In the genomic region with DNA sequence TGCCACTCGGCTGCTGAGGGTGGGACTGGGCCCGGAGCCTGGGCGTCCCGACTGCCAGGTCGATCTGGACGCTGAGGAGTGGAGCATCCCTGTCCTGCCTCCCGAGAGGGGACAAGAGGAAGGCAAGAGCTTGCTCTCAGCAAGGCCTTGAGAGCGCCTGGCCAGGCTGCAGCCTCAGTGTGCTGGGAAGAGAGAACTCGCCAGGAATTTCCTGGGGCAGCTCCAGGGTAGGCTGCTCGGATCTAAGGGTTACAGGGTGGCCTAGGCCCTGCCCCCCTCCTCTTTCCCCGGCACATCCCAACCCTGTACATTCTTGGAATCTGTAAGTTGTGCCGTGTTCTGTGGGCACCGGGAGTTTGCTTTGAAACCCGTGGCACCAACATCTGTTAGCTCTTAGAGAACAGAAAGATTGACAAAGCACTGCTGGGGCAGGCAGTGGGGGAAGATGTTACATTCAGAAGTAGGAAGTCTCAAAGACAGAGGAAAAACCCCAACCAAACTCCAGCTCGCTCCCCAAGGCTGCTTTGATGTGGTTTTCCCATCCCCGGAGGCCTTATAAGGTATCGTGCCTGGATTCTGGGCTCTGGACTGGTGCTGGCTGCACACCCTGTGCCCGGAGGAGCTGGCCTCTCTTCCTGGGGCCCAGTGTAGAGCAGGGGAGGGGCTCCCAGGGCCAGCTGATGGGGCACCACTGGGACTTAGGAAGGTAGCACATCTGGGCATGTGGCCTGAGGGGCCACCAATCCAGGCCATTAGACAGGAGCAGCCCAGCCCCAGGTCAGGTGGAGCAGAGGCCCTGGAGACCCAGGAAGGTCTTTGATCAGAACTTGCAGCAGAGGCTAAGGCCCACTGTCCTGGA, we compare ENCODE assay signal across 10 cellular contexts. TPM values are rescaled to one million over a fixed set of nuclear protein-coding genes. Genes with fewer than 3 reads are reported as not detected.
DNase-seq lines count a peak whose midpoint lies in the region; ATAC-seq and TF ChIP-seq lines count a peak whose summit lies in the region.
"Had no signal": no experiment of that assay in that cellular context is flagged by ENCODE, and none has a peak within 500 bp of the region (broad histone marks: within the 10 kb centered on the region; RNA-seq: fewer than 3 reads in every experiment).

No MANE protein-coding gene starts in this region.

- no peak overlapping the region for H3K4me3 Mint-ChIP-seq in H9

- H3K9me3 Mint-ChIP-seq in H9 = no peaks in the 10 kb centered on the region

- no peaks in the 10 kb centered on the region; a peak in 1 of 7 replicates for H3K36me3 Mint-ChIP-seq in H9 (ENCODE audit: insufficient read depth in 1 of 3, low read depth in 3 of 3)

- H3K56ac ChIP-seq in H9 (ENCODE audit: insufficient read length, low read depth, low read length) = no peak overlapping the region

- TF ChIP-seq POLR2A in suprapubic skin (IDR thresholded peaks at IDR 0.05) = no peak

- H3K4me1 ChIP-seq in H9 (ENCODE audit: insufficient read depth, low read length) (no peaks in the 10 kb centered on the region), left lung (peaks cover 13 to 16% of the 10 kb centered on the region in 2 donors), suprapubic skin (peaks cover 34% of the 10 kb centered on the region)
- H3K4me1 ChIP-seq: parathyroid adenoma had no signal

- H2AFZ ChIP-seq in H9 (ENCODE audit: low read length) = no peak overlapping the region
- H2AFZ ChIP-seq: parathyroid adenoma had no signal

- H3K18ac ChIP-seq in H9 (ENCODE audit: insufficient read length, low read depth, low read length) = no peak overlapping the region

- intact Hi-C loops in left lung (cut with DNase I) = no loop called here

- no peaks in the 10 kb centered on the region for H3K27me3 ChIP-seq in H9 (ENCODE audit: insufficient read depth, low read length)
- H3K27me3 ChIP-seq in left lung = no peaks in the 10 kb centered on the region
- no peaks in the 10 kb centered on the region for H3K27me3 ChIP-seq in suprapubic skin

- no peaks in the 10 kb centered on the region for H4K20me1 ChIP-seq in H9 (ENCODE audit: control insufficient read depth, insufficient read depth, insufficient read length)

- H3K36me3 ChIP-seq in left lung = no peaks in the 10 kb centered on the region
- no peaks in the 10 kb centered on the region for H3K36me3 ChIP-seq in suprapubic skin

- no peak overlapping the region for H3K4me2 ChIP-seq in H9 (ENCODE audit: insufficient read depth, insufficient read length, low read length)

- H3K27ac ChIP-seq in H9 (ENCODE audit: insufficient read length, low read depth, low read length) = no peak overlapping the region
- peak overlapping the region in 1 of 2 donors; percentile 34 for H3K27ac ChIP-seq in left lung
- peak overlapping the region; percentile 53 for H3K27ac ChIP-seq in suprapubic skin
- H3K27ac ChIP-seq: parathyroid adenoma had no signal

- H2BK120ac ChIP-seq in H9 (ENCODE audit: low read depth, low read length, poor library complexity, severe bottlenecking) = no peak overlapping the region

- no peak overlapping the region for H4K91ac ChIP-seq in H9 (ENCODE audit: insufficient read length, low read depth, low read length)

- H3K4me3 ChIP-seq in cardiac fibroblast (replicated peaks in 1 of 2; ENCODE audit: low read depth in 2 of 2, low read length in 2 of 2) (no peak overlapping the region), left lung (no peak overlapping the region), suprapubic skin (no peak overlapping the region)

- peak overlapping the region in 1 of 3 experiments; percentile 86; a peak in 2 of 7 replicates for H3K27ac Mint-ChIP-seq in H9

- H3K4ac ChIP-seq in H9 (ENCODE audit: low read depth, low read length) = no peak overlapping the region

- H3K14ac ChIP-seq in H9 (ENCODE audit: insufficient read depth, low read length) = peak overlapping the region; percentile 21; the same call in 1 of the 2 replicates

- H2AK5ac ChIP-seq in H9 (ENCODE audit: insufficient read length, low read length) = no peak overlapping the region

- no peak overlapping the region for H3K23ac ChIP-seq in H9 (ENCODE audit: insufficient read length, low read depth, low read length)

- H3K9ac ChIP-seq in H9 (ENCODE audit: extremely low read depth, insufficient read length, low read length) = no peak overlapping the region
- H3K9ac ChIP-seq: parathyroid adenoma had no signal

- peaks cover 17 to 20% of the 10 kb centered on the region in 2 experiments for H3K4me1 Mint-ChIP-seq in H9

- DNase-seq in H9 (no peak), cardiac fibroblast (ENCODE audit: low read depth in 2 of 2) (peak; percentile 4 to 55), left lung (no peak), suprapubic skin (ENCODE audit: low spot score in 2 of 2) (no peak), NCI-H1930 (lab: John Stamatoyannopoulos, UW) (no peak), SW 1271 (lab: John Stamatoyannopoulos, UW) (no peak)
- DNase-seq: NCI-H510A treated with DMSO at 0.1 percent for 48 hours had no signal

- no peak overlapping the region for H4K8ac ChIP-seq in H9 (replicated peaks; ENCODE audit: insufficient read length, low read depth, low read length)

- no peaks in the 10 kb centered on the region for H3K79me1 ChIP-seq in H9 (ENCODE audit: insufficient read depth, low read depth, low read length, poor library complexity, severe bottlenecking)

- H3K23me2 ChIP-seq in H9 (ENCODE audit: insufficient read length, low read depth, low read length, poor library complexity, severe bottlenecking) = no peaks in the 10 kb centered on the region

- no peak for TF ChIP-seq CTCF in H9 (conservative IDR thresholded peaks at IDR 0.05)
- TF ChIP-seq CTCF in cardiac fibroblast (IDR thresholded peaks at IDR 0.05; ENCODE audit: low read depth, low read length) = no peak
- TF ChIP-seq CTCF in left lung (IDR thresholded peaks at IDR 0.05) = no peak
- TF ChIP-seq CTCF in suprapubic skin (IDR thresholded peaks at IDR 0.05) = no peak

- no CpG with 5 or more reads among the region's 18 CpGs for WGBS in H9 (ENCODE audit: extremely low coverage, insufficient read length, low lambda C conversion rate)
- WGBS in suprapubic skin = 33% methylated on average over 14 of the region's 18 CpGs

- no peaks in the 10 kb centered on the region for H3K9me3 ChIP-seq in H9 (ENCODE audit: control insufficient read depth, low read depth, low read length)
- H3K9me3 ChIP-seq in left lung = no peaks in the 10 kb centered on the region
- no peaks in the 10 kb centered on the region for H3K9me3 ChIP-seq in suprapubic skin

- H2BK12ac ChIP-seq in H9 (ENCODE audit: insufficient read length, low read depth, low read length) = no peak overlapping the region

- H2BK15ac ChIP-seq in H9 (ENCODE audit: low read depth, low read length) = no peak overlapping the region

- H3K27me3 Mint-ChIP-seq in H9 (ENCODE audit: low read depth) = peaks cover 10% of the 10 kb centered on the region

- no peak for TF ChIP-seq EP300 in suprapubic skin (IDR thresholded peaks at IDR 0.05)

- ATAC-seq in left lung (peak; percentile 25), GM19035 (IDR thresholded peaks at IDR 0.05; ENCODE audit: unreplicated experiment) (no peak), GM21717 (IDR thresholded peaks at IDR 0.05; ENCODE audit: unreplicated experiment) (no peak)

- H2BK5ac ChIP-seq in H9 (ENCODE audit: insufficient read length, low read length) = no peak overlapping the region

- H3K79me2 ChIP-seq in H9 (ENCODE audit: insufficient read depth, low read length) = no peaks in the 10 kb centered on the region
- H3K79me2 ChIP-seq: parathyroid adenoma had no signal

- no peak overlapping the region for H2BK20ac ChIP-seq in H9 (ENCODE audit: low read depth, low read length, poor library complexity, severe bottlenecking)

- no peak overlapping the region for H3T11ph ChIP-seq in H9 (ENCODE audit: low read length)

- no peak overlapping the region for H4K5ac ChIP-seq in H9 (ENCODE audit: insufficient read length, low read depth, low read length)

RNA-seq across cellular contexts. Expression of a gene that starts 55.2 kb away (rescaled TPM):
- total RNA-seq in H9 (2021) (1.9 and 3.7 TPM in 2 replicates), left lung (10 to 100 TPM; 12.5 to 23.0 TPM), suprapubic skin (1 to 10 TPM; 1.8 to 9.1 (median 2.6) TPM)

Comparison
In these comparisons a context has a peak if more than half of its experiments do, and no peak if none do; other contexts are left out.
1. DNase-seq: peak in cardiac fibroblast (2 of 2); none in H9 (single experiment), left lung (0 of 2), suprapubic skin (0 of 2), NCI-H1930 (0 of 2) and SW 1271 (0 of 2).